In genomic region chr12:110073049-110073831, GRCh38 we compare ENCODE assay signal across 7 cellular contexts. TPM values are rescaled to one million over a fixed set of nuclear protein-coding genes. Genes with fewer than 3 reads are reported as not detected.
DNase-seq lines count a peak whose midpoint lies in the region; ATAC-seq and TF ChIP-seq lines count a peak whose summit lies in the region.

No MANE protein-coding gene starts in this region.

- no peaks in the 10 kb centered on the region for H3K79me2 ChIP-seq in mammary epithelial cell (ENCODE audit: insufficient read depth, low read length)

- TF ChIP-seq POLR2A in testis (IDR thresholded peaks at IDR 0.05) = no peak

- H3K27ac ChIP-seq in HEK293 (ENCODE audit: extremely low read depth, low read depth, low read length) (no peak overlapping the region), SJCRH30 (no peak overlapping the region), mammary epithelial cell (ENCODE audit: insufficient read depth, low read depth, low read length) (no peak overlapping the region), testis (no peak overlapping the region)

- in situ Hi-C loops in mammary epithelial cell (cut with MboI; ENCODE audit: low sequenced_read_pairs in 2 of 2) = no loop called here

- POLR2A ChIA-PET in HEK293 (lab: Yijun Ruan, JAX) = interaction anchor here (0.8 kb wide), 1 partner anchor 717 kb away, joined by 4 read pairs; no protein-coding TSS in a partner anchor

- BruUV-seq in mammary epithelial cell (replicated peaks; lab: Mats Ljungman, UMichigan) = no TSS peak

- DNase-seq in SJCRH30 (peak in 1 of 2 experiments; percentile 14), mammary epithelial cell (peak; percentile 10), medulla oblongata (ENCODE audit: extremely low spot score) (peak; percentile 94), testis (peak; percentile 66)

- no peak overlapping the region for H3K4me3 ChIP-seq in HEK293 (ENCODE audit: low read depth, low read length)
- peak overlapping the region; percentile 37 for H3K4me3 ChIP-seq in SJCRH30
- H3K4me3 ChIP-seq in mammary epithelial cell (replicated peaks in 1 of 3; ENCODE audit: insufficient read depth in 1 of 3, low read depth in 2 of 3, low read length in 3 of 3) = peak overlapping the region; percentile 30 to 38 (median 31)
- H3K4me3 ChIP-seq in testis = peak overlapping the region in 1 of 2 donors; percentile 24

- peak overlapping the region; percentile 91 for H2AFZ ChIP-seq in mammary epithelial cell (ENCODE audit: low read depth, low read length)

- dilution Hi-C loops in mammary epithelial cell (cut with HindIII; ENCODE audit: low sequenced_read_pairs) = no loop called here

- H3K36me3 ChIP-seq in HEK293 (ENCODE audit: control insufficient read depth in 2 of 2, insufficient read depth in 1 of 2, low read length in 2 of 2) (no peaks in the 10 kb centered on the region), SJCRH30 (no peaks in the 10 kb centered on the region), mammary epithelial cell (ENCODE audit: insufficient read depth, low read length) (no peaks in the 10 kb centered on the region), testis (ENCODE audit: low read depth, missing control alignments) (no peaks in the 10 kb centered on the region)

- no peak overlapping the region for H3K9ac ChIP-seq in mammary epithelial cell (ENCODE audit: insufficient read depth, low read length)

- H3K4me2 ChIP-seq in mammary epithelial cell (ENCODE audit: insufficient read depth, low read depth, low read length) = peak overlapping the region; percentile 79

- no peak for TF ChIP-seq CTCF in HEK293 (tag by site-specific recombination; IDR thresholded peaks at IDR 0.05)
- TF ChIP-seq CTCF in mammary epithelial cell (conservative IDR thresholded peaks at IDR 0.05 in 1 of 2, IDR thresholded peaks at IDR 0.05 in 1 of 2; ENCODE audit: extremely low read depth in 1 of 2, insufficient read depth in 1 of 2, low read depth in 1 of 2, low read length in 2 of 2) = no peak
- TF ChIP-seq CTCF in testis (IDR thresholded peaks at IDR 0.05) = no peak

- intact Hi-C loops in mammary epithelial cell (cut with micrococcal nuclease) (no loop called here), testis (cut with DNase I; ENCODE audit: low total_unique reads) (no loop called here)

- no peaks in the 10 kb centered on the region for H3K27me3 ChIP-seq in SJCRH30
- H3K27me3 ChIP-seq in mammary epithelial cell (ENCODE audit: insufficient read depth, low read length) = no peaks in the 10 kb centered on the region
- H3K27me3 ChIP-seq in testis = no peaks in the 10 kb centered on the region

- 3% methylated on average over 18 of the region's 19 CpGs for WGBS in mammary epithelial cell (ENCODE audit: low coverage, missing lambda C conversion rate)
- WGBS in testis, 2 donors = 28 to 43% methylated on average over 19 of the region's 19 CpGs

- no peaks in the 10 kb centered on the region for H4K20me1 ChIP-seq in mammary epithelial cell (ENCODE audit: insufficient read depth, low read length)

- CTCF ChIA-PET in HEK293 (lab: Yijun Ruan, JAX) (no interaction called here), mammary epithelial cell (lab: Charles Lee; ENCODE audit: low non-redundant PET) (no interaction called here)

- no peaks in the 10 kb centered on the region for H3K4me1 ChIP-seq in HEK293 (ENCODE audit: control insufficient read depth, insufficient read depth, low read length)
- H3K4me1 ChIP-seq in SJCRH30 = no peaks in the 10 kb centered on the region
- H3K4me1 ChIP-seq in mammary epithelial cell (ENCODE audit: insufficient read depth, low read length) = peaks cover 9% of the 10 kb centered on the region
- peaks cover 8% of the 10 kb centered on the region for H3K4me1 ChIP-seq in testis

- H3K9me3 ChIP-seq in HEK293 (ENCODE audit: control insufficient read depth, insufficient read depth, low read depth, low read length) (no peaks in the 10 kb centered on the region), SJCRH30 (replicated peaks) (no peaks in the 10 kb centered on the region), mammary epithelial cell (replicated peaks; ENCODE audit: insufficient read depth, low read length) (no peaks in the 10 kb centered on the region), testis (no peaks in the 10 kb centered on the region)

- no peak for ATAC-seq in HG03521 (IDR thresholded peaks at IDR 0.05; ENCODE audit: unreplicated experiment)
- ATAC-seq in GM18867 (IDR thresholded peaks at IDR 0.05; ENCODE audit: unreplicated experiment) = no peak

TF ChIP-seq in HEK293, 187 proteins besides CTCF, POLR2A, EP300 and RAD21:
- no peak for TF ChIP-seq TRIM28 (IDR thresholded peaks at IDR 0.05; ENCODE audit: borderline replicate concordance, low read length)
- TF ChIP-seq ZFHX2 (tag by site-specific recombination; conservative IDR thresholded peaks at IDR 0.05) = peak; percentile 22; the same call in 1 of the 2 replicates
TF ChIP-seq in HEK293: peak in this region for 1.

RNA-seq across cellular contexts. Expression of gene C12orf76, which starts 24.9 kb away (rescaled TPM):
- 12.3 and 13.1 TPM in 2 replicates for total RNA-seq in SJCRH30 (2014; rRNA removed; shearing (Covaris generic))
- 10 to 100 TPM in 1 of 2 donors, 1 to 10 TPM in 1; 5.5 to 10.2 TPM for total RNA-seq in mammary epithelial cell
- 4.9 TPM for polyA plus RNA-seq in mammary epithelial cell
- polyA minus RNA-seq in mammary epithelial cell = not detected
- total RNA-seq in testis = 10 to 100 TPM; 28.3 to 32.8 TPM
- polyA plus RNA-seq in testis (ENCODE audit: insufficient read depth, low read depth, low replicate concordance) = 28.7 TPM

RNA-seq across cellular contexts. Expression of gene IFT81, which starts 50.9 kb away (rescaled TPM):
- total RNA-seq in SJCRH30 (2014; rRNA removed; shearing (Covaris generic)) = 15.5 and 16.9 TPM in 2 replicates
- total RNA-seq in mammary epithelial cell (10 to 100 TPM in 1 of 2 donors, 1 to 10 TPM in 1; 8.8 to 11.8 TPM), testis (10 to 100 TPM; 26.7 to 43.4 TPM)
- polyA plus RNA-seq in mammary epithelial cell (3.4 TPM), testis (ENCODE audit: insufficient read depth, low read depth, low replicate concordance) (20.1 TPM)
- polyA minus RNA-seq in mammary epithelial cell = 8.3 TPM
